ENCODE assay signal across 22 cellular contexts in genomic region chr13:22014469-22014868, GRCh38.
DNase-seq lines count a peak whose midpoint lies in the region; ATAC-seq and TF ChIP-seq lines count a peak whose summit lies in the region.
"Had no signal": no experiment of that assay in that cellular context is flagged by ENCODE, and none has a peak within 500 bp of the region (broad histone marks: within the 10 kb centered on the region; RNA-seq: fewer than 3 reads in every experiment).

No MANE protein-coding gene starts in this region.

- DNase-seq in Daoy (ENCODE audit: low read depth) (peak; percentile 82), LNCaP clone FGC (ENCODE audit: low read depth) (peak; percentile 3), astrocyte of the hippocampus (ENCODE audit: low read depth, low spot score) (peak; percentile 31), mucosa of descending colon (no peak), RKO (ENCODE audit: low spot score) (no peak)
- DNase-seq: activated CD4-positive, CD25-positive, alpha-beta regulatory T cell treated with anti-CD3 and anti-CD28 coated beads, Interleukin-2, amount 50 U/mL, for 72 hours; activated T-cell treated with anti-CD3 and anti-CD28 coated beads, Interleukin-2, amount 50 U/mL, for 72 hours; AML-193; effector memory CD8-positive, alpha-beta T cell; HFFc6; KG1; naive B cell; NCI-H1436; NCI-H82; right lobe of liver; T-helper 9 cell had no signal

- peaks cover 4% of the 10 kb centered on the region for H3K4me1 ChIP-seq in mucosa of descending colon (ENCODE audit: low read depth)
- H3K4me1 ChIP-seq: right lobe of liver had no signal

- H3K4me3 ChIP-seq in LNCaP clone FGC (ENCODE audit: low read depth, low read length) = no peak overlapping the region
- no peak overlapping the region for H3K4me3 ChIP-seq in mucosa of descending colon
- H3K4me3 ChIP-seq: lung, right lobe of liver had no signal

- no peaks in the 10 kb centered on the region for H3K36me3 ChIP-seq in mucosa of descending colon (ENCODE audit: low read depth)
- H3K36me3 ChIP-seq: right lobe of liver had no signal

- ATAC-seq in mucosa of descending colon (peak; percentile 23), HG02885 (IDR thresholded peaks at IDR 0.05; ENCODE audit: poor library complexity, unreplicated experiment) (no peak), GM21576 (IDR thresholded peaks at IDR 0.05; ENCODE audit: unreplicated experiment) (no peak), SK-N-SH treated with all-trans-retinoic acid at 6 μM for 48 hours (no peak)
- ATAC-seq: activated naive CD4-positive, alpha-beta T cell treated with anti-CD3 and anti-CD28 coated beads, Interleukin-2, amount 50 U/mL, for 72 hours; activated T-cell treated with anti-CD3 and anti-CD28 coated beads, Interleukin-2, amount 50 U/mL, for 72 hours; effector memory CD8-positive, alpha-beta T cell; right lobe of liver; stimulated activated effector memory CD8-positive, alpha-beta T cell treated with anti-CD3 and anti-CD28 coated beads, Interleukin-12 subunit alpha, Interleukin-12 subunit beta, amount 100 ng/mL, for 72 hours had no signal

- no peaks in the 10 kb centered on the region for H3K9me3 ChIP-seq in mucosa of descending colon
- H3K9me3 ChIP-seq: right lobe of liver had no signal

- intact Hi-C loops in mucosa of descending colon (cut with DNase I, micrococcal nuclease) = no loop called here

- TF ChIP-seq CTCF in LNCaP clone FGC (IDR thresholded peaks at IDR 0.05; ENCODE audit: control insufficient read depth, extremely low read depth, insufficient read depth) = no peak
- no peak for TF ChIP-seq CTCF in mucosa of descending colon (IDR thresholded peaks at IDR 0.05)

TF ChIP-seq in SK-N-SH treated with all-trans-retinoic acid at 6 μM for 48 hours, 23 proteins besides CTCF, POLR2A, EP300 and RAD21:
- TF ChIP-seq POU6F1 (CRISPR knock-in tag; IDR thresholded peaks at IDR 0.05; ENCODE audit: borderline replicate concordance, low read depth) = no peak
- TF ChIP-seq TOX (CRISPR knock-in tag; IDR thresholded peaks at IDR 0.05; ENCODE audit: borderline replicate concordance) = no peak
- no peak for TF ChIP-seq ISL1 (CRISPR knock-in tag; IDR thresholded peaks at IDR 0.05)
- no peak for TF ChIP-seq ZNF70 (CRISPR knock-in tag; IDR thresholded peaks at IDR 0.05)
- no peak for TF ChIP-seq GLIS3 (CRISPR knock-in tag; IDR thresholded peaks at IDR 0.05)
- TF ChIP-seq ZNF565 (CRISPR knock-in tag; conservative IDR thresholded peaks at IDR 0.05; ENCODE audit: low read depth) = no peak
- no peak for TF ChIP-seq ARNTL (CRISPR knock-in tag; IDR thresholded peaks at IDR 0.05; ENCODE audit: borderline replicate concordance, low read depth)
- TF ChIP-seq TSHZ2 (CRISPR knock-in tag; IDR thresholded peaks at IDR 0.05) = no peak

Comparison
In these comparisons a context has a peak if more than half of its experiments do, and no peak if none do; other contexts are left out.
1. DNase-seq: peak in Daoy (single experiment), LNCaP clone FGC (single experiment) and astrocyte of the hippocampus (single experiment); none in mucosa of descending colon (0 of 3) and RKO (single experiment).